ENCODE assay signal across 22 cellular contexts in the genomic region with DNA sequence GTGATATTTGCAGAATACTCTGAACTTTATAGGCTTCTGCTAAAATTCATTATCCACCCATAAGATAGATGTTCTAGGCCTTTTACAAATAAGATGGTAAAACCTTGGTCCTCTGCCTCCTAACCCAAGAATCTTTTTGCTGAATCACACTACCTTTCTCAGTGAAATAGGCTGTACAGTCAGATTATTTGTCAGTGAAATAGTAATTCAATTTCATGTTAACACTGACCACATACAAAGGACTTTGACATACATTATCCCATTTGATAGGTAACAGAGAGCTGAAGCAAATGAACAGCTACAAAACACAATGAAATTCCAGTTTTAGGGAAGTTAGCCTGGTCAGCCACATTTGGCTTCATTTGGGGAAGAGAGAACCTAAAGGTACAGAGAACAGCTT.
"Had no signal": no experiment of that assay in that cellular context is flagged by ENCODE, and none has a peak within 500 bp of the region (broad histone marks: within the 10 kb centered on the region; RNA-seq: fewer than 3 reads in every experiment).

No MANE protein-coding gene starts in this region.

- H3K9me3 Mint-ChIP-seq: activated naive CD4-positive, alpha-beta T cell treated with anti-CD3 and anti-CD28 coated beads for 36 hours had no signal

- H3K9me3 ChIP-seq: adrenal gland, mucosa of descending colon, prostate gland, vagina had no signal

- H3K27me3 ChIP-seq: adrenal gland, cardiac muscle cell, tibial nerve, vagina had no signal

- H3K36me3 ChIP-seq: prostate gland had no signal

- H3K27me3 Mint-ChIP-seq: activated B cell treated with CpG ODN at 0.5 μM for 24 hours; activated CD4-positive, alpha-beta T cell treated with anti-CD3 and anti-CD28 coated beads, Interleukin-2, amount 10 ng/mL, durations not matched to agents 24 days and 14 days; naive thymus-derived CD4-positive, alpha-beta T cell had no signal

- H3K4me1 ChIP-seq: prostate gland, tibial nerve, vagina had no signal

- H3K4me3 ChIP-seq: adrenal gland, cardiac muscle cell, mucosa of descending colon, prostate gland, smooth muscle cell, tibial nerve, vagina had no signal

- H3K27ac Mint-ChIP-seq: activated B cell treated with CpG ODN at 0.5 μM for 24 hours; activated CD4-positive, alpha-beta T cell treated with anti-CD3 and anti-CD28 coated beads, Interleukin-2, amount 10 ng/mL, durations not matched to agents 24 days and 14 days; activated naive CD4-positive, alpha-beta T cell treated with anti-CD3 and anti-CD28 coated beads for 36 hours; activated T-helper 1 cell treated with anti-CD3 and anti-CD28 coated beads, Interleukin-12 subunit alpha, Interleukin-12 subunit beta, Interleukin-2, Interleukin-4 antibody, amounts not matched to agents 30 ng/mL and 10 ng/mL and 1 ng/mL, durations not matched to agents 14 hours and 24 hours and 36 hours; T-helper 2 cell treated with Interferon-gamma antibody and Interleukin-4, amounts not matched to agents 5 μg/mL and 100 μg/mL, for 36 hours had no signal

- H3K4me1 Mint-ChIP-seq: activated CD4-positive, alpha-beta T cell treated with anti-CD3 and anti-CD28 coated beads, Interleukin-2, amount 10 ng/mL, durations not matched to agents 24 days and 14 days had no signal

- ATAC-seq: mucosa of descending colon; naive thymus-derived CD4-positive, alpha-beta T cell; right cardiac atrium had no signal

- DNase-seq: activated B cell treated with CpG ODN at 0.5 μM for 24 hours; activated CD4-positive, alpha-beta T cell treated with anti-CD3 and anti-CD28 coated beads, Interleukin-2, amount 10 ng/mL, durations not matched to agents 24 days and 14 days; activated CD8-positive, alpha-beta memory T cell treated with anti-CD3 and anti-CD28 coated beads, Interleukin-2, amount 50 U/mL, for 48 hours; activated naive CD4-positive, alpha-beta T cell treated with anti-CD3 and anti-CD28 coated beads for 36 hours; adrenal gland; erythroblast; islet precursor cell; mucosa of descending colon; naive thymus-derived CD4-positive, alpha-beta T cell; occipital lobe; right cardiac atrium; stimulated activated CD4-positive, alpha-beta T cell treated with anti-CD3 and anti-CD28 coated beads, Interleukin-4, amount 100 ng/mL, for 4 hours; stimulated activated CD8-positive, alpha-beta memory T cell treated with anti-CD3 and anti-CD28 coated beads, Interleukin-4, amount 100 ng/mL, for 48 hours; stimulated activated naive CD4-positive, alpha-beta T cell treated with Interleukin-2 at 50 U/mL for 16 hours; substantia nigra had no signal

- H3K27ac ChIP-seq: adrenal gland, cardiac muscle cell, prostate gland, tibial nerve, vagina had no signal

- H3K4me3 Mint-ChIP-seq: activated B cell treated with CpG ODN at 0.5 μM for 24 hours; activated CD4-positive, alpha-beta T cell treated with anti-CD3 and anti-CD28 coated beads, Interleukin-2, amount 10 ng/mL, durations not matched to agents 24 days and 14 days; activated naive CD4-positive, alpha-beta T cell treated with anti-CD3 and anti-CD28 coated beads for 36 hours; activated T-helper 1 cell treated with anti-CD3 and anti-CD28 coated beads, Interleukin-12 subunit alpha, Interleukin-12 subunit beta, Interleukin-2, Interleukin-4 antibody, amounts not matched to agents 30 ng/mL and 10 ng/mL and 1 ng/mL, durations not matched to agents 14 hours and 24 hours and 36 hours; naive thymus-derived CD4-positive, alpha-beta T cell; T-helper 2 cell treated with Interferon-gamma antibody and Interleukin-4, amounts not matched to agents 5 μg/mL and 100 μg/mL, for 36 hours had no signal
